Comparison of ENCODE assay signal across 8 cellular contexts in the genomic region with DNA sequence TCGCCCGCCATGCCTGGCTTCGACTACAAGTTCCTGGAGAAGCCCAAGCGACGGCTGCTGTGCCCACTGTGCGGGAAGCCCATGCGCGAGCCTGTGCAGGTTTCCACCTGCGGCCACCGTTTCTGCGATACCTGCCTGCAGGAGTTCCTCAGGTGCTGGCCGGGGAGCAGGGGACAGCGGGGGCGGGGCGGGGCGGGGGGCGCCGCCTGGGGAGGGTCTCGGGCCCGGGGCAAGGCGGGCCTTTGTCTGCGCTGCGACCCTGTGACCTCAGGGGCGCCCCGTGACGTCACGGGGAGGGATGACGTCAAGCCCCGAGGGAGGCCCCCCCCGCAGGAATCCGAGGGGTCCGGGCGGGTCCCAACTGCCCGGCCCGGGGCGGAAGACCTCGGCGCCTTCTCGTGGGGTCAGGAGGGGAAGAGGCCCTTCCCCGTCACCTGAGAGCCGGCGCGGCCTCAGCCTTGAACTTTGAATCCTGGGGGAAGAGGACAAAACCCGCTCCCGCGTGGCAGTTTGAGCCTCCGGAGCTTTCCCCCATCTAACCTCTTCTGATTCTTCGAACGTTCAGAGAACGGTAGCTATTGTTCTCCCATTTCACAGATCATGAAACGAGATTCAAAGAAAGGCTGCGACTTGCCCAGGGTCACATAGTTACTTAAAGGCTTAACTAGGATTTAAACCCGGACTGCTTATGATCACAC. TPM values are rescaled to one million over a fixed set of nuclear protein-coding genes. Genes with fewer than 3 reads are reported as not detected.
DNase-seq lines count a peak whose midpoint lies in the region; ATAC-seq and TF ChIP-seq lines count a peak whose summit lies in the region.

No MANE protein-coding gene starts in this region.

- no peak for TF ChIP-seq CTCF in GM12875 (IDR thresholded peaks at IDR 0.05; ENCODE audit: borderline replicate concordance, insufficient read depth, low read depth, low read length)

- ATAC-seq in HG02938 (IDR thresholded peaks at IDR 0.05; ENCODE audit: unreplicated experiment) = peak; percentile 18
- ATAC-seq in Right ventricle myocardium superior (ENCODE audit: poor library complexity) = peak; percentile 23

- peaks cover 32 to 41% of the 10 kb centered on the region in 2 experiments for H3K4me1 ChIP-seq in trophoblast cell (ENCODE audit: control insufficient read depth in 1 of 2, insufficient read depth in 2 of 2, low read length in 2 of 2)

- H4K12ac ChIP-seq in trophoblast cell (ENCODE audit: low read depth, low read length) = peak overlapping the region; percentile 97

- peaks cover 36 to 44% of the 10 kb centered on the region in 2 experiments for H3K36me3 ChIP-seq in trophoblast cell (ENCODE audit: control insufficient read depth in 1 of 2, insufficient read depth in 2 of 2, low read length in 2 of 2)

- intact Hi-C loops in Right ventricle myocardium superior (cut with DNase I) = no loop called here

- peak overlapping the region; percentile 92 for H2AFZ ChIP-seq in trophoblast cell (ENCODE audit: insufficient read depth, low read length, poor library complexity)

- peak overlapping the region; percentile 98 for H3K9ac ChIP-seq in trophoblast cell (ENCODE audit: low read length)

- peak overlapping the region; percentile 92 for H4K8ac ChIP-seq in trophoblast cell (ENCODE audit: low read depth, low read length)

- H3K79me2 ChIP-seq in trophoblast cell (ENCODE audit: control insufficient read depth, insufficient read depth, low read length, poor library complexity) = peaks cover 35% of the 10 kb centered on the region

- H3K14ac ChIP-seq in trophoblast cell (ENCODE audit: low read length) = peak overlapping the region; percentile 99

- peaks cover 5% of the 10 kb centered on the region for H3K9me3 ChIP-seq in trophoblast cell (ENCODE audit: insufficient read depth, low read depth, low read length)

- H2BK120ac ChIP-seq in trophoblast cell (ENCODE audit: insufficient read depth, low read length, poor library complexity) = peak overlapping the region; percentile 98

- H2BK12ac ChIP-seq in trophoblast cell (ENCODE audit: low read length) = peak overlapping the region; percentile 47

- no peaks in the 10 kb centered on the region for H3K27me3 ChIP-seq in trophoblast cell (ENCODE audit: insufficient read depth, low read length)

- H3K4me3 ChIP-seq in GM12875 (ENCODE audit: low read depth, low read length) = peak overlapping the region; percentile 80
- peak overlapping the region; percentile 96 for H3K4me3 ChIP-seq in trophoblast cell (ENCODE audit: low read depth, low read length)

- DNase-seq in RKO (ENCODE audit: low spot score) (peak; percentile 68), Right ventricle myocardium superior (peak; percentile 56), trophoblast cell (peak; percentile 38 to 75), kidney glomerular epithelial cell (lab: John Stamatoyannopoulos, UW) (no peak), NCI-H1694 treated with DMSO at 0.1 percent for 48 hours (lab: John Stamatoyannopoulos, UW) (no peak)
- DNase-seq in activated naive CD4-positive, alpha-beta T cell treated with anti-CD3 and anti-CD28 coated beads, Interleukin-2, amount 50 U/mL, for 16 hours = peak; percentile 72

- peak overlapping the region; percentile 97 for H3K18ac ChIP-seq in trophoblast cell (ENCODE audit: low read length)

- peak overlapping the region; percentile 66 for H3K4me2 ChIP-seq in trophoblast cell (ENCODE audit: low read length)

- H2AK5ac ChIP-seq in trophoblast cell (ENCODE audit: low read length) = peak overlapping the region; percentile 98

- no CpG with 5 or more reads among the region's 53 CpGs for WGBS in trophoblast cell (ENCODE audit: extremely low coverage, insufficient coverage, insufficient read length)

- H3K79me1 ChIP-seq in trophoblast cell (ENCODE audit: low read length) = peaks cover 51% of the 10 kb centered on the region

- peak overlapping the region; percentile 99 for H4K91ac ChIP-seq in trophoblast cell (ENCODE audit: low read depth, low read length)

- peak overlapping the region; percentile 99 for H3K4ac ChIP-seq in trophoblast cell (ENCODE audit: low read depth, low read length)

- H2BK5ac ChIP-seq in trophoblast cell (ENCODE audit: low read depth, low read length, poor library complexity) = peak overlapping the region; percentile 99

- no peak overlapping the region for H3K23ac ChIP-seq in trophoblast cell (ENCODE audit: low read length)

- peak overlapping the region; percentile 100 for H3K27ac ChIP-seq in trophoblast cell (ENCODE audit: low read depth, low read length)

RNA-seq across cellular contexts. Expression of a gene that starts 0.4 kb away (rescaled TPM):
- total RNA-seq in Right ventricle myocardium superior = 2.4 TPM
- polyA plus RNA-seq in trophoblast cell (2013) = 192 and 199 TPM in 2 replicates

RNA-seq across cellular contexts. Expression of a gene that starts 15.7 kb away (rescaled TPM):
- 0.30 TPM for total RNA-seq in Right ventricle myocardium superior
- polyA plus RNA-seq in trophoblast cell (2013) = 3.8 and 4.4 TPM in 2 replicates

RNA-seq across cellular contexts. Expression of a gene that starts 18.2 kb away (rescaled TPM):
- total RNA-seq in Right ventricle myocardium superior = 1.9 TPM
- polyA plus RNA-seq in trophoblast cell (2013) = 29.4 and 32.8 TPM in 2 replicates

RNA-seq across cellular contexts. Expression of a gene that starts 24.5 kb away (rescaled TPM):
- 858 TPM for total RNA-seq in Right ventricle myocardium superior
- polyA plus RNA-seq in trophoblast cell (2013) = 2,630 and 2,632 TPM in 2 replicates

RNA-seq across cellular contexts. Expression of a gene that starts 26.6 kb away (rescaled TPM):
- 14.5 TPM for total RNA-seq in Right ventricle myocardium superior
- polyA plus RNA-seq in trophoblast cell (2013) = 107 and 110 TPM in 2 replicates

Comparison
In these comparisons a context has a peak if more than half of its experiments do, and no peak if none do; other contexts are left out.
1. DNase-seq: peak in RKO (single experiment), activated naive CD4-positive, alpha-beta T cell treated with anti-CD3 and anti-CD28 coated beads, Interleukin-2, amount 50 U/mL, for 16 hours (single experiment), Right ventricle myocardium superior (single experiment) and trophoblast cell (2 of 2); none in kidney glomerular epithelial cell (single experiment) and NCI-H1694 treated with DMSO at 0.1 percent for 48 hours (single experiment).